In genomic region chr13:28719227-28719562, GRCh38 we compare ENCODE assay signal across 1 cellular context.
A peak's percentile ranks its signal among the peaks of the same experiment; 100 is the strongest.
TF ChIP-seq lines count a peak whose summit lies in the region.

No MANE protein-coding gene starts in this region.

TF ChIP-seq in H1, 55 proteins besides CTCF, POLR2A, EP300 and RAD21 (continued from another document):
- TF ChIP-seq E2F6 (IDR thresholded peaks at IDR 0.05): no peak
- no peak for TF ChIP-seq EGR1 (IDR thresholded peaks at IDR 0.05; ENCODE audit: borderline replicate concordance, low read depth, low read length)
- TF ChIP-seq YY1 (IDR thresholded peaks at IDR 0.05; ENCODE audit: low read depth, low read length): 0 out of 2 replicates have a peak, but pooled peaks have one; percentile 15
